ENCODE assay signal across 13 cellular contexts in the genomic region with DNA sequence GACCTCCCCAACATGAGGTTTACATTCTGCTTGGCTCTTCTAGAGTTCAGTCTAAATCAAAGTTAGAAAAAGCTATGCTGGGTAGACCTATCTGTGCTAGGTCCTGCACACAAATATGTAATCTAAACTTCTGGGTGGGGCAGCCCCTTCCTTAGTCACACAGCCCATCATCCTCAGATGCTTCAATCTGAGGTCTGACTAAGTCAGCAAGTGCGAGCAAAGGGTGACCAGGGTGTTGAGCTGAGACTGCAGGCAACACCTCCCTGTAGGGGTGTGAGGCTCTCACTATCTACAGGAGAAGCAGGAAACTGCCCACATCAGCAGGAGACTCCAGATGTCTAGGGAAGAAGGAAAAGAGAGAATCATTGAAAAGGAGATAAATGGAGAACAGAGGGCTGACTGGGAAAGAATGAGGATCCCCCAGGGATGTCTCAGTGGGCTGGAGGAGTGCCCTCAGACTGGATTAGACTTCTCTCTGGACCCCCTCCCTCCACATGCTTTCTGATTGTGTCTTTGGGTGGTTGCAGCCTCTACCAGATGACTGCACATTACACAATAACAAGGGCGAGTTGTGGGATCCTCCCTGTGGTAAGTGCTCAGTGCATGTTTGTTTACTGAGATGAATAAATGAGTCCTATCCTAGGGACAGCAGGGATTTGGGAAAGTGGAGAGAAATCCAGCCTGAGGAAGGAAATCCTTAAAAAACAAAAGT.
DNase-seq lines count a peak whose midpoint lies in the region; ATAC-seq and TF ChIP-seq lines count a peak whose summit lies in the region.
"Had no signal": no experiment of that assay in that cellular context is flagged by ENCODE, and none has a peak within 500 bp of the region (broad histone marks: within the 10 kb centered on the region; RNA-seq: fewer than 3 reads in every experiment).

No MANE protein-coding gene starts in this region.

- no peak for TF ChIP-seq CTCF in A673 (conservative IDR thresholded peaks at IDR 0.05; ENCODE audit: low read depth, low read length)
- no peak for TF ChIP-seq CTCF in choroid plexus epithelial cell (conservative IDR thresholded peaks at IDR 0.05; ENCODE audit: low read depth, low read length)
- TF ChIP-seq CTCF in mucosa of descending colon (IDR thresholded peaks at IDR 0.05): no peak

- CTCF ChIA-PET in A673 (lab: Charles Lee): no interaction called here

- no peaks in the 10 kb centered on the region for H3K27me3 ChIP-seq in A673 (replicated peaks; ENCODE audit: insufficient read depth, low read depth, low read length, poor library complexity)

- no TSS peak for BruUV-seq in A673 (replicated peaks; lab: Mats Ljungman, UMichigan)

- H3K4me3 ChIP-seq in A673 (ENCODE audit: low read depth, low read length, poor library complexity, severe bottlenecking) (no peak overlapping the region), choroid plexus epithelial cell (ENCODE audit: low read depth, low read length) (no peak overlapping the region), mucosa of descending colon (no peak overlapping the region)
- H3K4me3 ChIP-seq: lung had no signal

- H3K36me3 ChIP-seq in A673 (ENCODE audit: insufficient read depth, low read length, poor library complexity, severe bottlenecking) (no peaks in the 10 kb centered on the region), mucosa of descending colon (ENCODE audit: low read depth) (no peaks in the 10 kb centered on the region)

- H3K4me1 ChIP-seq in A673 (ENCODE audit: insufficient read depth, low read length, poor library complexity, severe bottlenecking) (peaks cover 49% of the 10 kb centered on the region), mucosa of descending colon (ENCODE audit: low read depth) (peaks cover 4% of the 10 kb centered on the region)
- H3K4me1 ChIP-seq: parathyroid adenoma had no signal

- TF ChIP-seq POLR2A in GM18505 (IDR thresholded peaks at IDR 0.05; ENCODE audit: borderline replicate concordance, extremely low read depth, insufficient read depth, insufficient read length): no peak

- DNase-seq in A673 (ENCODE audit: low spot score): peak; percentile 54
- peak; percentile 24 for DNase-seq in GM03348 (ENCODE audit: low spot score)
- peak; percentile 26 for DNase-seq in choroid plexus epithelial cell (ENCODE audit: low read depth)
- no peak for DNase-seq in mucosa of descending colon
- DNase-seq in NCI-H2227 treated with DMSO at 0.1 percent for 48 hours (lab: John Stamatoyannopoulos, UW): no peak
- DNase-seq in DMS 273 (lab: John Stamatoyannopoulos, UW; ENCODE audit: unreplicated experiment): no peak
- DNase-seq: NCI-H345, SHP77 treated with DMSO at 0.1 percent for 48 hours, substantia nigra had no signal

- POLR2A ChIA-PET in A673 (lab: Charles Lee; ENCODE audit: low non-redundant PET): no interaction called here

- ATAC-seq in mucosa of descending colon (peak; percentile 46), GM19455 (IDR thresholded peaks at IDR 0.05; ENCODE audit: unreplicated experiment) (no peak), GM18505 (IDR thresholded peaks at IDR 0.05; ENCODE audit: unreplicated experiment) (no peak)

- intact Hi-C loops in A673 (cut with micrococcal nuclease; ENCODE audit: unreplicated experiment) (no loop called here), mucosa of descending colon (cut with DNase I, micrococcal nuclease) (no loop called here)

- peak overlapping the region; percentile 11 for H3K27ac ChIP-seq in A673 (ENCODE audit: low read depth, low read length, poor library complexity, severe bottlenecking)
- H3K27ac ChIP-seq: parathyroid adenoma had no signal

- no peaks in the 10 kb centered on the region for H3K9me3 ChIP-seq in A673 (ENCODE audit: low read depth, low read length, poor library complexity, severe bottlenecking)
- H3K9me3 ChIP-seq in mucosa of descending colon: no peaks in the 10 kb centered on the region

Comparison
In these comparisons a context has a peak if more than half of its experiments do, and no peak if none do; other contexts are left out.
1. DNase-seq: peak in A673 (single experiment), GM03348 (single experiment) and choroid plexus epithelial cell (single experiment); none in mucosa of descending colon (0 of 3), NCI-H2227 treated with DMSO at 0.1 percent for 48 hours (single experiment) and DMS 273 (single experiment).